Comparison of ENCODE assay signal across 18 cellular contexts in the genomic region with DNA sequence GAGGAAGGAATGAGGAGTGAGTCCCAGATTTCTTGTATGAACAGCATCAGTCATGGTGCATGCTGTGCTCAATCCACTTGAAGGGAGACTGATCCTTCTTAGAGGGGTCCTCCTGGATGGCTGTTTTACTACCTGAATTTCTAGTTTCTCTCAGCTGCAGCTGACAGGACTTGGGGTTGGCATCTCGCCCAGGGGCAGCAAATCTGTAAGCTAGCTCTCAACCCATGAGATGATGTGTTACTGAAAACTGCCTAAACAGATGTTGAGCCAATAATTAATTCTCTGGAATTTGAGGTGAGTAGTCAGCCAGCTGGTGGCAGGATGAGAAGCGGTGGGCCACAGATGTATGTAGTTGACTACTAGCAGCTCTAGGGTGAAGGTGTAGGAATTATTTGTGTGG. TPM values are rescaled to one million over a fixed set of nuclear protein-coding genes. Genes with fewer than 3 reads are reported as not detected.
DNase-seq lines count a peak whose midpoint lies in the region; ATAC-seq and TF ChIP-seq lines count a peak whose summit lies in the region.
"Had no signal": no experiment of that assay in that cellular context is flagged by ENCODE, and none has a peak within 500 bp of the region (broad histone marks: within the 10 kb centered on the region; RNA-seq: fewer than 3 reads in every experiment).

No MANE protein-coding gene starts in this region.

- H3K23ac ChIP-seq in H9 (ENCODE audit: insufficient read length, low read depth, low read length) = no peak overlapping the region

- no peak overlapping the region for H3K4me2 ChIP-seq in H9 (ENCODE audit: insufficient read depth, insufficient read length, low read length)
- H3K4me2 ChIP-seq: A549, smooth muscle cell had no signal

- H4K5ac ChIP-seq in H9 (ENCODE audit: insufficient read length, low read depth, low read length) = no peak overlapping the region

- no peak overlapping the region for H4K8ac ChIP-seq in H9 (replicated peaks; ENCODE audit: insufficient read length, low read depth, low read length)

- H3K23me2 ChIP-seq in H9 (ENCODE audit: insufficient read length, low read depth, low read length, poor library complexity, severe bottlenecking) = no peaks in the 10 kb centered on the region

- H3K4me1 Mint-ChIP-seq in H9 = peaks cover 22 to 25% of the 10 kb centered on the region in 2 experiments

- H2AFZ ChIP-seq in H9 (ENCODE audit: low read length) = no peak overlapping the region

- no peak overlapping the region for H2BK5ac ChIP-seq in H9 (ENCODE audit: insufficient read length, low read length)

- H3K4ac ChIP-seq in H9 (ENCODE audit: low read depth, low read length) = no peak overlapping the region

- in situ Hi-C loops in KBM-7 (cut with MboI; ENCODE audit: low pct_unique_long_range_greater_than_20kb, low sequenced_read_pairs) = no loop called here

- no peak overlapping the region for H3K18ac ChIP-seq in H9 (ENCODE audit: insufficient read length, low read depth, low read length)

- H3T11ph ChIP-seq in H9 (ENCODE audit: low read length) = no peak overlapping the region

- peaks cover 15% of the 10 kb centered on the region for H3K79me1 ChIP-seq in H9 (ENCODE audit: insufficient read depth, low read depth, low read length, poor library complexity, severe bottlenecking)

- no peaks in the 10 kb centered on the region for H3K9me3 ChIP-seq in H9 (ENCODE audit: control insufficient read depth, low read depth, low read length)
- H3K9me3 ChIP-seq: A549 had no signal

- no CpG with 5 or more reads among the region's 2 CpGs for WGBS in H9 (ENCODE audit: extremely low coverage, insufficient read length, low lambda C conversion rate)

- H3K4me1 ChIP-seq in H9 (ENCODE audit: insufficient read depth, low read length) = no peaks in the 10 kb centered on the region; the same call in 1 of the 2 replicates

- no peak overlapping the region for H3K4me3 Mint-ChIP-seq in H9

- no peaks in the 10 kb centered on the region for H4K20me1 ChIP-seq in H9 (ENCODE audit: control insufficient read depth, insufficient read depth, insufficient read length)

- no peaks in the 10 kb centered on the region for H3K27me3 Mint-ChIP-seq in H9 (ENCODE audit: low read depth)

- H3K14ac ChIP-seq in H9 (ENCODE audit: insufficient read depth, low read length) = no peak overlapping the region

- no peak overlapping the region; a peak in 1 of 7 replicates for H3K27ac Mint-ChIP-seq in H9

- H3K36me3 Mint-ChIP-seq in H9 (ENCODE audit: insufficient read depth in 1 of 3, low read depth in 3 of 3) = peaks cover 6 to 13% (median 10%) of the 10 kb centered on the region in 3 experiments

- no peak overlapping the region for H2BK15ac ChIP-seq in H9 (ENCODE audit: low read depth, low read length)

- no peak overlapping the region for H3K9ac ChIP-seq in H9 (ENCODE audit: extremely low read depth, insufficient read length, low read length)

- H3K9me3 Mint-ChIP-seq in H9 = no peaks in the 10 kb centered on the region

- no peak overlapping the region for H3K56ac ChIP-seq in H9 (ENCODE audit: insufficient read length, low read depth, low read length)

- H3K27ac ChIP-seq in H9 (ENCODE audit: insufficient read length, low read depth, low read length) = no peak overlapping the region
- H3K27ac ChIP-seq: A549, HL-60 had no signal

- H3K27me3 ChIP-seq in H9 (ENCODE audit: insufficient read depth, low read length) = no peaks in the 10 kb centered on the region

- DNase-seq in left ventricle myocardium superior = no peak
- DNase-seq in Right ventricle myocardium inferior (ENCODE audit: missing footprints) = no peak
- DNase-seq in NCI-H524 treated with DMSO at 0.1 percent for 48 hours (lab: John Stamatoyannopoulos, UW) = peak; percentile 98
- peak; percentile 85 for DNase-seq in glomerular visceral epithelial cell (ENCODE audit: extremely low spot score)
- no peak for DNase-seq in H9
- DNase-seq in NCI-H2081 treated with DMSO at 0.1 percent for 48 hours (lab: John Stamatoyannopoulos, UW) = no peak
- DNase-seq in KBM-7 = no peak
- DNase-seq: activated CD4-positive, CD25-positive, alpha-beta regulatory T cell; activated gamma-delta T cell; aorta; cortex of kidney; GF-D8; NCI-H1436; stimulated activated naive CD4-positive, alpha-beta T cell had no signal

- H3K79me2 ChIP-seq in H9 (ENCODE audit: insufficient read depth, low read length) = peaks cover 33% of the 10 kb centered on the region

- no peak overlapping the region for H4K91ac ChIP-seq in H9 (ENCODE audit: insufficient read length, low read depth, low read length)

- intact Hi-C loops in left ventricle myocardium superior (cut with micrococcal nuclease) = no loop called here
- intact Hi-C loops in Right ventricle myocardium inferior (cut with DNase I) = no loop called here

- H2BK12ac ChIP-seq in H9 (ENCODE audit: insufficient read length, low read depth, low read length) = no peak overlapping the region

- no peak overlapping the region for H2BK120ac ChIP-seq in H9 (ENCODE audit: low read depth, low read length, poor library complexity, severe bottlenecking)

- H2AK5ac ChIP-seq in H9 (ENCODE audit: insufficient read length, low read length) = no peak overlapping the region

- no peak for TF ChIP-seq CTCF in H9 (conservative IDR thresholded peaks at IDR 0.05)

- ATAC-seq in left ventricle myocardium superior (peak; percentile 15), Right ventricle myocardium inferior (no peak), GM19455 (IDR thresholded peaks at IDR 0.05; ENCODE audit: unreplicated experiment) (no peak)
- ATAC-seq: A549 had no signal

- no peak overlapping the region for H2BK20ac ChIP-seq in H9 (ENCODE audit: low read depth, low read length, poor library complexity, severe bottlenecking)

RNA-seq across cellular contexts. Expression of a gene that starts 19.6 kb away (rescaled TPM):
- total RNA-seq in left ventricle myocardium superior = 32.5 TPM
- 35.5 TPM for total RNA-seq in Right ventricle myocardium inferior
- total RNA-seq in H9 (2021) = 40.3 and 42.4 TPM in 2 replicates

Comparison
In these comparisons a context has a peak if more than half of its experiments do, and no peak if none do; other contexts are left out.
1. DNase-seq: peak in NCI-H524 treated with DMSO at 0.1 percent for 48 hours (single experiment) and glomerular visceral epithelial cell (single experiment); none in left ventricle myocardium superior (single experiment), Right ventricle myocardium inferior (single experiment), H9 (single experiment), NCI-H2081 treated with DMSO at 0.1 percent for 48 hours (single experiment) and KBM-7 (single experiment).